9 cellular contexts compared by ENCODE assay signal in the genomic region with DNA sequence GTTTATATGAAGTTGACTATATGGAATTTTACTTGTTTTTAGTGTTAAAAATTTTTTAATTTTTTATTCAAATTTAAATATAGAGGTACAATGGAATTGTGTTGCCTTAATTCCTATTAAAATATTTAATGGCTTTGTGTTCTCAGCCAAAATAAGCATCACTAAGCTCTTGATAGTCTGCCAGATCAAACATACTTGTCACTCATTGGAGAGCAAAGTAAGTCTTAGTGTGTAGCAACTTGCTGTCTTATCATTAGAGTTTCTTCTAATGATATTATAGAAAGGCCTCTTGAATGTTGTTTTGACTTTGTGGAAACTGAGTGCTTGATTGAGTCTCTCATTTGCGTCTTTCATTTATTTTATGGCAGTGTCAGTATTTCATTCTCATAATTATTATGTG.
"Had no signal": no experiment of that assay in that cellular context is flagged by ENCODE, and none has a peak within 500 bp of the region (broad histone marks: within the 10 kb centered on the region; RNA-seq: fewer than 3 reads in every experiment).

No MANE protein-coding gene starts in this region.

- H3K27me3 Mint-ChIP-seq: activated CD4-positive, alpha-beta T cell treated with anti-CD3 and anti-CD28 coated beads, Interleukin-2, amount 10 ng/mL, durations not matched to agents 7 days and 5 days; activated naive CD8-positive, alpha-beta T cell treated with anti-CD3 and anti-CD28 coated beads, Interleukin-2, amount 50 U/mL, for 24 hours; naive thymus-derived CD8-positive, alpha-beta T cell; stimulated activated naive B cell treated with anti-CD40 and anti-IgM and Interleukin-4, amounts not matched to agents 10 μg/mL and 1 μg/mL and 100 μg/mL, for 72 hours had no signal

- H3K9me3 Mint-ChIP-seq: activated CD4-positive, alpha-beta T cell treated with anti-CD3 and anti-CD28 coated beads, Interleukin-2, amount 10 ng/mL, durations not matched to agents 7 days and 5 days; activated naive CD8-positive, alpha-beta T cell treated with anti-CD3 and anti-CD28 coated beads, Interleukin-2, amount 50 U/mL, for 24 hours; naive thymus-derived CD8-positive, alpha-beta T cell; stimulated activated naive B cell treated with anti-CD40 and anti-IgM and Interleukin-4, amounts not matched to agents 10 μg/mL and 1 μg/mL and 100 μg/mL, for 72 hours; T-helper 2 cell treated with Interferon-gamma antibody and Interleukin-4, amounts not matched to agents 5 μg/mL and 100 μg/mL, for 36 hours had no signal

- H3K27ac Mint-ChIP-seq: stimulated activated naive B cell treated with anti-CD40 and anti-IgM and Interleukin-4, amounts not matched to agents 10 μg/mL and 1 μg/mL and 100 μg/mL, for 72 hours; T-helper 2 cell treated with Interferon-gamma antibody and Interleukin-4, amounts not matched to agents 5 μg/mL and 100 μg/mL, for 36 hours had no signal

- DNase-seq: activated CD4-positive, alpha-beta T cell treated with anti-CD3 and anti-CD28 coated beads, Interleukin-2, amount 10 ng/mL, durations not matched to agents 7 days and 5 days; activated CD4-positive, CD25-positive, alpha-beta regulatory T cell; activated naive CD8-positive, alpha-beta T cell treated with anti-CD3 and anti-CD28 coated beads, Interleukin-2, amount 50 U/mL, for 24 hours; activated T-cell treated with anti-CD3 and anti-CD28 coated beads, Interleukin-2, amount 50 U/mL, for 1 hour; naive thymus-derived CD8-positive, alpha-beta T cell; stimulated activated naive B cell treated with anti-CD40 and anti-IgM and Interleukin-4, amounts not matched to agents 10 μg/mL and 1 μg/mL and 100 μg/mL, for 72 hours; thyroid gland had no signal

- H3K4me3 Mint-ChIP-seq: activated CD4-positive, alpha-beta T cell treated with anti-CD3 and anti-CD28 coated beads, Interleukin-2, amount 10 ng/mL, durations not matched to agents 7 days and 5 days; activated naive CD8-positive, alpha-beta T cell treated with anti-CD3 and anti-CD28 coated beads, Interleukin-2, amount 50 U/mL, for 24 hours; naive thymus-derived CD8-positive, alpha-beta T cell; stimulated activated naive B cell treated with anti-CD40 and anti-IgM and Interleukin-4, amounts not matched to agents 10 μg/mL and 1 μg/mL and 100 μg/mL, for 72 hours; T-helper 2 cell treated with Interferon-gamma antibody and Interleukin-4, amounts not matched to agents 5 μg/mL and 100 μg/mL, for 36 hours had no signal

- ATAC-seq: activated naive CD8-positive, alpha-beta T cell treated with anti-CD3 and anti-CD28 coated beads, Interleukin-2, amount 50 U/mL, for 24 hours; left lobe of liver; naive thymus-derived CD8-positive, alpha-beta T cell; stimulated activated naive B cell treated with anti-CD40 and anti-IgM and Interleukin-4, amounts not matched to agents 10 μg/mL and 1 μg/mL and 100 μg/mL, for 72 hours had no signal
